In genomic region chr10:89700914-89701237, GRCh38 we compare ENCODE assay signal across 8 cellular contexts. TPM values are rescaled to one million over a fixed set of nuclear protein-coding genes. Genes with fewer than 3 reads are reported as not detected.
A peak's percentile ranks its signal among the peaks of the same experiment; 100 is the strongest.
DNase-seq lines count a peak whose midpoint lies in the region; ATAC-seq and TF ChIP-seq lines count a peak whose summit lies in the region.

No MANE protein-coding gene starts in this region.

- H3K27ac ChIP-seq in mesendoderm (ENCODE audit: low read depth, low read length) (peak overlapping the region; percentile 52), upper lobe of left lung (peak overlapping the region; percentile 79 to 93 (median 85))

- no CpG with 5 or more reads among the region's 7 CpGs for WGBS in mesendoderm (ENCODE audit: extremely low coverage, insufficient coverage, low lambda C conversion rate)
- WGBS in upper lobe of left lung, 2 donors: 0 to 2% methylated on average over 7 of the region's 7 CpGs

- H3K4ac ChIP-seq in mesendoderm (ENCODE audit: low read depth, low read length): no peak overlapping the region

- POLR2A ChIA-PET in MCF 10A (lab: Yijun Ruan, JAX): interaction anchor here (0.7 to 2.1 kb wide), 30 partner anchors 9 to 522 kb away, joined by 3 to 76 read pairs (median 4); partner anchors contain the start of gene LIPA

- peak overlapping the region; percentile 29 for H3K4me2 ChIP-seq in mesendoderm (ENCODE audit: low read length)

- H3K9ac ChIP-seq in mesendoderm (ENCODE audit: low read length): peak overlapping the region; percentile 84

- peak overlapping the region; percentile 96 for H3K4me3 Mint-ChIP-seq in activated naive CD4-positive, alpha-beta T cell treated with anti-CD3 and anti-CD28 coated beads, Interleukin-2, amount 50 U/mL, for 24 hours
- H3K4me3 Mint-ChIP-seq in MCF 10A (ENCODE audit: unreplicated experiment): peak overlapping the region; percentile 98

- peaks cover 35% of the 10 kb centered on the region for H3K79me2 ChIP-seq in mesendoderm (ENCODE audit: control insufficient read depth, insufficient read depth, low read length)

- no peak overlapping the region for H3K18ac ChIP-seq in mesendoderm (ENCODE audit: low read length)

- H3K4me1 ChIP-seq in mesendoderm (ENCODE audit: control insufficient read depth, low read depth, low read length): no peaks in the 10 kb centered on the region
- H3K4me1 ChIP-seq in upper lobe of left lung: peaks cover 7 to 9% (median 8%) of the 10 kb centered on the region in 4 donors

- DNase-seq in activated naive CD4-positive, alpha-beta T cell (lab: John Stamatoyannopoulos, UW): no peak
- no peak for DNase-seq in MCF 10A (ENCODE audit: unreplicated experiment)
- DNase-seq in mesendoderm: no peak
- DNase-seq in upper lobe of left lung: no peak
- DNase-seq in iPS-NIHi11 (ENCODE audit: low spot score): no peak
- DNase-seq in 8988T: no peak

- no peaks in the 10 kb centered on the region for H3K27me3 Mint-ChIP-seq in activated naive CD4-positive, alpha-beta T cell treated with anti-CD3 and anti-CD28 coated beads, Interleukin-2, amount 50 U/mL, for 24 hours
- H3K27me3 Mint-ChIP-seq in MCF 10A (ENCODE audit: insufficient read depth, unreplicated experiment): no peaks in the 10 kb centered on the region

- TSS peak; percentile 86 for BruUV-seq in MCF 10A (replicated peaks; lab: Mats Ljungman, UMichigan)

- no peak overlapping the region for H2BK120ac ChIP-seq in mesendoderm (ENCODE audit: low read depth, low read length)

- ATAC-seq in upper lobe of left lung (ENCODE audit: low FRiP score in 2 of 2): no peak
- no peak for ATAC-seq in activated CD4-positive, CD25-positive, alpha-beta regulatory T cell treated with anti-CD3 and anti-CD28 coated beads, Interleukin-2, amount 50 U/mL, for 24 hours

- H3K36me3 Mint-ChIP-seq in activated naive CD4-positive, alpha-beta T cell treated with anti-CD3 and anti-CD28 coated beads, Interleukin-2, amount 50 U/mL, for 24 hours: no peaks in the 10 kb centered on the region
- H3K36me3 Mint-ChIP-seq in MCF 10A (ENCODE audit: insufficient read depth, unreplicated experiment): no peaks in the 10 kb centered on the region

- H3K27me3 ChIP-seq in mesendoderm (ENCODE audit: insufficient read depth, low read length, poor library complexity): no peaks in the 10 kb centered on the region
- no peaks in the 10 kb centered on the region for H3K27me3 ChIP-seq in upper lobe of left lung

- TF ChIP-seq CTCF in MCF 10A (IDR thresholded peaks at IDR 0.05; ENCODE audit: unreplicated experiment) (no peak), upper lobe of left lung (IDR thresholded peaks at IDR 0.05) (no peak)

- H2AK5ac ChIP-seq in mesendoderm (ENCODE audit: low read length): no peak overlapping the region

- H3K9me3 Mint-ChIP-seq in activated naive CD4-positive, alpha-beta T cell treated with anti-CD3 and anti-CD28 coated beads, Interleukin-2, amount 50 U/mL, for 24 hours: no peaks in the 10 kb centered on the region
- no peaks in the 10 kb centered on the region for H3K9me3 Mint-ChIP-seq in MCF 10A (ENCODE audit: unreplicated experiment)

- H4K5ac ChIP-seq in mesendoderm (ENCODE audit: low read length): no peak overlapping the region

- no peak for TF ChIP-seq POLR2A in upper lobe of left lung (IDR thresholded peaks at IDR 0.05)

- H3K4me1 Mint-ChIP-seq in activated naive CD4-positive, alpha-beta T cell treated with anti-CD3 and anti-CD28 coated beads, Interleukin-2, amount 50 U/mL, for 24 hours: peaks cover 30% of the 10 kb centered on the region
- H3K4me1 Mint-ChIP-seq in MCF 10A (ENCODE audit: insufficient read depth, unreplicated experiment): peaks cover 30% of the 10 kb centered on the region

- H2BK5ac ChIP-seq in mesendoderm (ENCODE audit: low read length): no peak overlapping the region

- CTCF ChIA-PET in MCF 10A (lab: Yijun Ruan, JAX): interaction anchor here (0.5 to 1.8 kb wide), 7 partner anchors 16 to 1230 kb away, joined by 3 to 7 read pairs (median 4); no protein-coding TSS in a partner anchor

- peak overlapping the region; percentile 95 for H3K56ac ChIP-seq in mesendoderm (ENCODE audit: low read length)

- TF ChIP-seq EP300 in upper lobe of left lung (IDR thresholded peaks at IDR 0.05): no peak

- intact Hi-C loops in MCF 10A (cut with micrococcal nuclease): loop anchor here (1.0 to 5.0 kb wide), 3 partner anchors 56 to 274 kb away; partner anchors contain the start of gene PANK1

- no peak overlapping the region for H3K23ac ChIP-seq in mesendoderm (ENCODE audit: low read length)

- H3K27ac Mint-ChIP-seq in activated naive CD4-positive, alpha-beta T cell treated with anti-CD3 and anti-CD28 coated beads, Interleukin-2, amount 50 U/mL, for 24 hours: peak overlapping the region; percentile 94
- H3K27ac Mint-ChIP-seq in MCF 10A (ENCODE audit: low read depth, unreplicated experiment): peak overlapping the region; percentile 89

- no peaks in the 10 kb centered on the region for H3K79me1 ChIP-seq in mesendoderm (ENCODE audit: low read length)

- H3K9me3 ChIP-seq in upper lobe of left lung: no peaks in the 10 kb centered on the region

- H3K36me3 ChIP-seq in mesendoderm (ENCODE audit: control insufficient read depth, insufficient read depth, low read length): no peaks in the 10 kb centered on the region
- no peaks in the 10 kb centered on the region for H3K36me3 ChIP-seq in upper lobe of left lung

- no peak overlapping the region for H2BK15ac ChIP-seq in mesendoderm (replicated peaks; ENCODE audit: low read depth)

- H4K8ac ChIP-seq in mesendoderm (ENCODE audit: low read depth, low read length): no peak overlapping the region

- H3K4me3 ChIP-seq in mesendoderm (ENCODE audit: low read length) (peak overlapping the region; percentile 67), upper lobe of left lung (peak overlapping the region; percentile 53 to 70 (median 67))

RNA-seq across cellular contexts. Expression of gene KIF20B, which starts 0.5 kb away (rescaled TPM):
- total RNA-seq in MCF 10A (2022): 30.3 and 33.7 TPM in 2 replicates
- 41.6 TPM for polyA plus RNA-seq in mesendoderm (2013, experiment 1 of 2)
- 39.8 TPM for polyA plus RNA-seq in mesendoderm (2013, experiment 2 of 2)
- total RNA-seq in upper lobe of left lung: 1 to 10 TPM; 1.0 to 6.7 (median 4.1) TPM

RNA-seq across cellular contexts. Expression of gene PANK1, which starts 55.8 kb away (rescaled TPM):
- total RNA-seq in MCF 10A (2022) (4.7 and 6.1 TPM in 2 replicates), upper lobe of left lung (10 to 100 TPM in 2 of 6 donors, 1 to 10 TPM in 4; 3.1 to 22.9 (median 7.3) TPM)
- polyA plus RNA-seq in mesendoderm (2013, experiment 1 of 2): 25.4 TPM
- polyA plus RNA-seq in mesendoderm (2013, experiment 2 of 2): 26.4 TPM
